ENCODE assay signal across 1 cellular context in genomic region chr19:1269065-1269477, GRCh38.
TF ChIP-seq lines count a peak whose summit lies in the region.

Gene CIRBP, plus strand, starts transcription at chr19:1269332. Its CDS starts 1,602 bp downstream, at chr19:1270934.

TF ChIP-seq in HepG2, 621 proteins besides CTCF, POLR2A, EP300 and RAD21 (continued from another document and continues in another):
- no peak for TF ChIP-seq USF2 (IDR thresholded peaks at IDR 0.05; ENCODE audit: low read depth, low read length)
- no peak for TF ChIP-seq USF2 (CRISPR knock-in tag; IDR thresholded peaks at IDR 0.05; ENCODE audit: borderline replicate concordance)
- 0 out of 2 replicates have a peak, but pooled peaks have one; percentile 6 for TF ChIP-seq PRDM10 (CRISPR knock-in tag; IDR thresholded peaks at IDR 0.05; ENCODE audit: low read depth)
- TF ChIP-seq SP4 (CRISPR knock-in tag; IDR thresholded peaks at IDR 0.05), result peak; percentile 97
- TF ChIP-seq SRSF1 (optimal IDR thresholded peaks at IDR 0.05; ENCODE audit: low read depth, low read length), result peak; percentile 99
- no peak for TF ChIP-seq SNAPC5 (CRISPR knock-in tag; IDR thresholded peaks at IDR 0.05; ENCODE audit: borderline replicate concordance)
- TF ChIP-seq THAP11 (CRISPR knock-in tag; IDR thresholded peaks at IDR 0.05), result peak; percentile 76; the same call in 1 of the 2 replicates
- no peak; a peak in 1 of 4 replicates for TF ChIP-seq KLF16 (CRISPR knock-in tag; IDR thresholded peaks at IDR 0.05)
- TF ChIP-seq LBX2 (CRISPR knock-in tag; IDR thresholded peaks at IDR 0.05; ENCODE audit: borderline replicate concordance), result no peak
- no peak for TF ChIP-seq TRIM22 (IDR thresholded peaks at IDR 0.05)
- peak; percentile 76; the same call in 1 of the 2 replicates for TF ChIP-seq ZIK1 (CRISPR knock-in tag; IDR thresholded peaks at IDR 0.05; ENCODE audit: borderline replicate concordance, low read depth)
- TF ChIP-seq RARG (CRISPR knock-in tag; IDR thresholded peaks at IDR 0.05; ENCODE audit: low read depth), result no peak
- TF ChIP-seq ZBTB7B (CRISPR knock-in tag; IDR thresholded peaks at IDR 0.05), result no peak
- TF ChIP-seq ZNF318 (CRISPR knock-in tag; IDR thresholded peaks at IDR 0.05), result 0 out of 2 replicates have a peak, but pooled peaks have one; percentile 21
- TF ChIP-seq CBX5 (CRISPR knock-in tag; IDR thresholded peaks at IDR 0.05; ENCODE audit: borderline replicate concordance), result peak; percentile 22; the same call in 1 of the 2 replicates
- TF ChIP-seq ZNF772 (CRISPR knock-in tag; IDR thresholded peaks at IDR 0.05), result peak; percentile 46; the same call in 1 of the 2 replicates
- no peak for TF ChIP-seq RERE (CRISPR knock-in tag; IDR thresholded peaks at IDR 0.05; ENCODE audit: low read depth)
- peak; percentile 43; the same call in 1 of the 2 replicates for TF ChIP-seq ZNF331 (CRISPR knock-in tag; IDR thresholded peaks at IDR 0.05)
- 0 out of 2 replicates have a peak, but pooled peaks have one; percentile 16 for TF ChIP-seq NKX3-1 (CRISPR knock-in tag; IDR thresholded peaks at IDR 0.05)
- TF ChIP-seq SMAD1 (CRISPR knock-in tag; IDR thresholded peaks at IDR 0.05; ENCODE audit: borderline replicate concordance, low read depth), result no peak
- TF ChIP-seq ZNF343 (CRISPR knock-in tag; IDR thresholded peaks at IDR 0.05), result 0 out of 2 replicates have a peak, but pooled peaks have one; percentile 18
- 0 out of 2 replicates have a peak, but pooled peaks have one; percentile 34 for TF ChIP-seq MXD4 (CRISPR knock-in tag; IDR thresholded peaks at IDR 0.05)
